ENCODE assay signal across 22 cellular contexts in the genomic region with DNA sequence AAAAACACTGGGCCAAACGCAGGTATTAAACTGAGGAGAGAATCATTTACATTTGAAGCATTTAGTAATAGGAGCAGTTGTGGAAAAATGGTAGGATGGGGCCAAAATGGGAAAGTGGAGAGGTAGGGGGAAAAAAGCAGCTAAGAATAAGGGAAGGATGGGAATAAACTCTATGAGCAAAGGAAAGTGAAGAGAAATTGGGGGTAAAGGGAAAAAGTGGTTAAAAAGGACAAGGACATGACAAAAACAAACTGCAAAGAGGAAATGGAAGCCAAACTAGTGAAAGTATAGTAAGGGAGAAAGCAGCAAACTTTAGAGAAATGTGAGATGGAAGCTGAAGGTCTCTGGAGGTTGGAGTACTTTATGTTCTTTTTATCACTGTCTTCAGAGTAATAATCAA. TPM values are rescaled to one million over a fixed set of nuclear protein-coding genes. Genes with fewer than 3 reads are reported as not detected.
DNase-seq lines count a peak whose midpoint lies in the region; ATAC-seq and TF ChIP-seq lines count a peak whose summit lies in the region.
"Had no signal": no experiment of that assay in that cellular context is flagged by ENCODE, and none has a peak within 500 bp of the region (broad histone marks: within the 10 kb centered on the region; RNA-seq: fewer than 3 reads in every experiment).

No MANE protein-coding gene starts in this region.

- no peak for TF ChIP-seq CTCF in MCF 10A (IDR thresholded peaks at IDR 0.05; ENCODE audit: unreplicated experiment)
- no peak for TF ChIP-seq CTCF in mammary epithelial cell (conservative IDR thresholded peaks at IDR 0.05 in 1 of 2, IDR thresholded peaks at IDR 0.05 in 1 of 2; ENCODE audit: extremely low read depth in 1 of 2, insufficient read depth in 1 of 2, low read depth in 1 of 2, low read length in 2 of 2)

- peaks cover 1% of the 10 kb centered on the region for H3K36me3 ChIP-seq in mammary epithelial cell (ENCODE audit: insufficient read depth, low read length)

- no peaks in the 10 kb centered on the region for H4K20me1 ChIP-seq in mammary epithelial cell (ENCODE audit: insufficient read depth, low read length)

- H3K27ac ChIP-seq in mammary epithelial cell (ENCODE audit: insufficient read depth, low read depth, low read length): no peak overlapping the region
- H3K27ac ChIP-seq in cingulate gyrus (ENCODE audit: low read depth, low read length): peak overlapping the region; percentile 1
- H3K27ac ChIP-seq: A549; BLaER1 treated with 17β-estradiol and CSF1 and Interleukin-3, amounts not matched to agents 10 nM and 100 nM; GM23248 had no signal

- H3K4me1 Mint-ChIP-seq in MCF 10A (ENCODE audit: insufficient read depth, unreplicated experiment) (peaks cover 2% of the 10 kb centered on the region), T-helper 17 cell (peaks cover 5% of the 10 kb centered on the region)
- H3K4me1 Mint-ChIP-seq: CD14-positive monocyte had no signal

- DNase-seq in MCF 10A (ENCODE audit: unreplicated experiment) (no peak), mammary epithelial cell (no peak), T-helper 17 cell (no peak), NCI-H2107 (lab: John Stamatoyannopoulos, UW) (no peak)
- no peak for DNase-seq in stimulated activated CD4-positive, alpha-beta T cell treated with anti-CD3 and anti-CD28 coated beads, Interleukin-4, amount 100 ng/mL, for 24 hours
- DNase-seq: 8988T; ACHN; BE2C; CD4-positive, alpha-beta T cell; CD8-positive, alpha-beta memory T cell; DMS 273 treated with DMSO at 0.1 percent for 48 hours; DMS79; EL; GDM1; GM23248; H7; HCEC 1CT had no signal

- no peak overlapping the region for H3K9ac ChIP-seq in mammary epithelial cell (ENCODE audit: insufficient read depth, low read length)
- H3K9ac ChIP-seq: BLaER1 treated with 17β-estradiol and CSF1 and Interleukin-3, amounts not matched to agents 10 nM and 100 nM; GM23248 had no signal

- H3K36me3 Mint-ChIP-seq in MCF 10A (ENCODE audit: insufficient read depth, unreplicated experiment): peaks cover 33% of the 10 kb centered on the region
- peaks cover 12% of the 10 kb centered on the region for H3K36me3 Mint-ChIP-seq in T-helper 17 cell (ENCODE audit: low read depth)

- no peaks in the 10 kb centered on the region for H3K9me3 Mint-ChIP-seq in MCF 10A (ENCODE audit: unreplicated experiment)
- H3K9me3 Mint-ChIP-seq: CD14-positive monocyte; CD4-positive, alpha-beta T cell; CD8-positive, alpha-beta memory T cell had no signal

- H3K27me3 ChIP-seq in mammary epithelial cell (ENCODE audit: insufficient read depth, low read length): no peaks in the 10 kb centered on the region
- H3K27me3 ChIP-seq: BE2C; BLaER1 treated with 17β-estradiol and CSF1 and Interleukin-3, amounts not matched to agents 10 nM and 100 nM had no signal

- H3K4me3 ChIP-seq in mammary epithelial cell (replicated peaks in 1 of 3; ENCODE audit: insufficient read depth in 1 of 3, low read depth in 2 of 3, low read length in 3 of 3): no peak overlapping the region
- H3K4me3 ChIP-seq: A549; BLaER1 treated with 17β-estradiol and CSF1 and Interleukin-3, amounts not matched to agents 10 nM and 100 nM; GM12878; GM23248 had no signal

- H3K4me1 ChIP-seq in mammary epithelial cell (ENCODE audit: insufficient read depth, low read length): no peaks in the 10 kb centered on the region
- H3K4me1 ChIP-seq: A549; BE2C; BLaER1 treated with 17β-estradiol and CSF1 and Interleukin-3, amounts not matched to agents 10 nM and 100 nM had no signal

- ATAC-seq in T-helper 17 cell: no peak
- ATAC-seq: A549, GM12878 had no signal

- in situ Hi-C loops in mammary epithelial cell (cut with MboI; ENCODE audit: low sequenced_read_pairs in 2 of 2): no loop called here

- H3K27me3 Mint-ChIP-seq in MCF 10A (ENCODE audit: insufficient read depth, unreplicated experiment): no peaks in the 10 kb centered on the region
- H3K27me3 Mint-ChIP-seq in T-helper 17 cell: no peaks in the 10 kb centered on the region
- H3K27me3 Mint-ChIP-seq: CD4-positive, alpha-beta T cell; CD8-positive, alpha-beta memory T cell had no signal

- no peak overlapping the region for H3K4me2 ChIP-seq in mammary epithelial cell (ENCODE audit: insufficient read depth, low read depth, low read length)
- H3K4me2 ChIP-seq: A549; BLaER1 treated with 17β-estradiol and CSF1 and Interleukin-3, amounts not matched to agents 10 nM and 100 nM had no signal

- CTCF ChIA-PET in MCF 10A (lab: Yijun Ruan, JAX): no interaction called here
- CTCF ChIA-PET in mammary epithelial cell (lab: Charles Lee; ENCODE audit: low non-redundant PET): no interaction called here

- no peaks in the 10 kb centered on the region for H3K9me3 ChIP-seq in mammary epithelial cell (replicated peaks; ENCODE audit: insufficient read depth, low read length)
- no peaks in the 10 kb centered on the region for H3K9me3 ChIP-seq in T-helper 17 cell (ENCODE audit: control insufficient read depth, low read length, poor library complexity, severe bottlenecking)
- H3K9me3 ChIP-seq: A549; BE2C; BLaER1 treated with 17β-estradiol and CSF1 and Interleukin-3, amounts not matched to agents 10 nM and 100 nM had no signal

- H3K27ac Mint-ChIP-seq in MCF 10A (ENCODE audit: low read depth, unreplicated experiment) (peak overlapping the region; percentile 50), T-helper 17 cell (peak overlapping the region; percentile 27)
- H3K27ac Mint-ChIP-seq: CD14-positive monocyte; CD4-positive, alpha-beta T cell had no signal

- 92% methylated on average over 1 of the region's 1 CpG for WGBS in mammary epithelial cell (ENCODE audit: low coverage, missing lambda C conversion rate)

- no peak overlapping the region for H2AFZ ChIP-seq in mammary epithelial cell (ENCODE audit: low read depth, low read length)
- H2AFZ ChIP-seq: GM23248 had no signal

- H3K4me3 Mint-ChIP-seq in MCF 10A (ENCODE audit: unreplicated experiment) (no peak overlapping the region), T-helper 17 cell (no peak overlapping the region)
- H3K4me3 Mint-ChIP-seq: CD14-positive monocyte; CD4-positive, alpha-beta T cell had no signal

- dilution Hi-C loops in mammary epithelial cell (cut with HindIII; ENCODE audit: low sequenced_read_pairs): no loop called here

- no peaks in the 10 kb centered on the region for H3K79me2 ChIP-seq in mammary epithelial cell (ENCODE audit: insufficient read depth, low read length)

- intact Hi-C loops in MCF 10A (cut with micrococcal nuclease): no loop called here
- intact Hi-C loops in mammary epithelial cell (cut with micrococcal nuclease): no loop called here

- POLR2A ChIA-PET in MCF 10A (lab: Yijun Ruan, JAX): interaction anchor here (0.7 to 1.2 kb wide), 3 partner anchors 149 to 281 kb away, joined by 3 to 4 read pairs (median 3); no protein-coding TSS in a partner anchor

- BruUV-seq in MCF 10A (replicated peaks; lab: Mats Ljungman, UMichigan) (no TSS peak), mammary epithelial cell (replicated peaks; lab: Mats Ljungman, UMichigan) (no TSS peak)

RNA-seq across cellular contexts. Expression of gene ZSCAN16, which starts 6.2 kb away (rescaled TPM):
- total RNA-seq in MCF 10A (2022) (2.6 and 4.4 TPM in 2 replicates), mammary epithelial cell (1 to 10 TPM; 1.1 to 1.7 TPM), T-helper 17 cell (1 to 10 TPM; 7.8 to 8.3 TPM)
- 1.0 TPM for polyA plus RNA-seq in mammary epithelial cell
- not detected for polyA minus RNA-seq in mammary epithelial cell

RNA-seq across cellular contexts. Expression of gene ZKSCAN8, which starts 23.5 kb away (rescaled TPM):
- total RNA-seq in MCF 10A (2022) (26.7 and 27.9 TPM in 2 replicates), mammary epithelial cell (10 to 100 TPM; 16.3 to 24.2 TPM), T-helper 17 cell (10 to 100 TPM; 20.2 to 24.6 TPM)
- 4.5 TPM for polyA plus RNA-seq in mammary epithelial cell
- polyA minus RNA-seq in mammary epithelial cell: 8.5 TPM

RNA-seq across cellular contexts. Expression of gene ZNF165, which starts 37.8 kb away (rescaled TPM):
- total RNA-seq in MCF 10A (2022): 7.1 and 10.8 TPM in 2 replicates
- total RNA-seq in mammary epithelial cell: 1 to 10 TPM; 3.5 to 6.5 TPM
- polyA plus RNA-seq in mammary epithelial cell: 1.2 TPM
- polyA minus RNA-seq in mammary epithelial cell: not detected
- total RNA-seq in T-helper 17 cell: 1 to 10 TPM; 4.7 to 5.4 TPM
